ENCODE assay signal across 31 cellular contexts in genomic region chr1:4682607-4683220, GRCh38. TPM values are rescaled to one million over a fixed set of nuclear protein-coding genes. Genes with fewer than 3 reads are reported as not detected.
"Had no signal": no experiment of that assay in that cellular context is flagged by ENCODE, and none has a peak within 500 bp of the region (broad histone marks: within the 10 kb centered on the region; RNA-seq: fewer than 3 reads in every experiment).

No MANE protein-coding gene starts in this region.

- H3K27ac Mint-ChIP-seq: activated CD4-positive, alpha-beta T cell treated with anti-CD3 and anti-CD28 coated beads, Interleukin-2, amount 10 ng/mL, durations not matched to agents 7 days and 5 days; activated CD8-positive, alpha-beta T cell treated with anti-CD3 and anti-CD28 coated beads, Interleukin-2, amount 10 ng/mL, durations not matched to agents 7 days and 5 days; activated naive CD4-positive, alpha-beta T cell treated with anti-CD3 and anti-CD28 coated beads for 36 hours; activated naive CD4-positive, alpha-beta T cell treated with anti-CD3 and anti-CD28 coated beads, Interleukin-2, amount 50 U/mL, for 72 hours; activated naive CD8-positive, alpha-beta T cell treated with anti-CD3 and anti-CD28 coated beads, Interleukin-2, amount 50 U/mL, for 24 hours; activated T-cell treated with anti-CD3 and anti-CD28 coated beads, Interleukin-2, amount 50 U/mL, for 24 hours; T-helper 1 cell treated with Interleukin-12 subunit alpha and Interleukin-12 subunit beta and Interleukin-4 antibody, amounts not matched to agents 30 μg/mL and 1 μg/mL, for 36 hours; T-helper 2 cell treated with Interferon-gamma antibody and Interleukin-4, amounts not matched to agents 5 μg/mL and 100 μg/mL, for 36 hours had no signal

- H3K27me3 Mint-ChIP-seq: activated CD4-positive, alpha-beta T cell treated with anti-CD3 and anti-CD28 coated beads, Interleukin-2, amount 10 ng/mL, durations not matched to agents 7 days and 5 days had no signal

- H3K4me1 ChIP-seq: Peyer's patch, SJSA1 had no signal

- H3K36me3 ChIP-seq: brain microvascular endothelial cell, cardiac muscle cell, Peyer's patch, SJSA1 had no signal

- H3K9me3 ChIP-seq: SK-N-SH had no signal

- H3K4me1 Mint-ChIP-seq: activated CD4-positive, alpha-beta T cell treated with anti-CD3 and anti-CD28 coated beads, Interleukin-2, amount 10 ng/mL, durations not matched to agents 7 days and 5 days; activated naive CD8-positive, alpha-beta T cell treated with anti-CD3 and anti-CD28 coated beads, Interleukin-2, amount 50 U/mL, for 24 hours had no signal

- H3K9me3 Mint-ChIP-seq: T-helper 1 cell treated with Interleukin-12 subunit alpha and Interleukin-12 subunit beta and Interleukin-4 antibody, amounts not matched to agents 30 μg/mL and 1 μg/mL, for 36 hours had no signal

- H3K27ac ChIP-seq: brain microvascular endothelial cell, cardiac muscle cell, Peyer's patch, SJSA1 had no signal

- H3K27me3 ChIP-seq: brain microvascular endothelial cell, cardiac muscle cell, Peyer's patch, SJSA1 had no signal

- FAIRE-seq: TTC549 had no signal

- DNase-seq: activated CD4-positive, alpha-beta T cell treated with anti-CD3 and anti-CD28 coated beads, Interleukin-2, amount 10 ng/mL, durations not matched to agents 7 days and 5 days; activated CD4-positive, alpha-beta T cell treated with anti-CD3 and anti-CD28 coated beads, Interleukin-2, amount 50 U/mL, for 48 hours; activated CD8-positive, alpha-beta T cell treated with anti-CD3 and anti-CD28 coated beads, Interleukin-2, amount 10 ng/mL, durations not matched to agents 7 days and 5 days; activated gamma-delta T cell treated with Interleukin-2 at 50 U/mL for 16 hours; activated naive CD4-positive, alpha-beta T cell treated with anti-CD3 and anti-CD28 coated beads for 36 hours; activated naive CD8-positive, alpha-beta T cell treated with anti-CD3 and anti-CD28 coated beads, Interleukin-2, amount 50 U/mL, for 24 hours; activated T-cell treated with anti-CD3 and anti-CD28 coated beads, Interleukin-2, amount 50 U/mL, for 24 hours; aorta; brain microvascular endothelial cell; Karpas-422; KBM-7; NCI-H1105; NCI-H1417 treated with DMSO at 0.1 percent for 48 hours; NCI-H1930; NCI-H2081 treated with DMSO at 0.1 percent for 48 hours; NCI-H226; NCI-H446 treated with DMSO at 0.1 percent for 48 hours; NCI-H524; NCI-H69; PC-3; Peyer's patch; RPMI8226; SHP77 treated with DMSO at 0.1 percent for 48 hours; SK-N-SH had no signal

- H3K4me3 ChIP-seq: cardiac muscle cell, Peyer's patch, SJSA1 had no signal

- H3K4me3 Mint-ChIP-seq: activated CD4-positive, alpha-beta T cell treated with anti-CD3 and anti-CD28 coated beads, Interleukin-2, amount 10 ng/mL, durations not matched to agents 7 days and 5 days; activated CD8-positive, alpha-beta T cell treated with anti-CD3 and anti-CD28 coated beads, Interleukin-2, amount 10 ng/mL, durations not matched to agents 7 days and 5 days; activated naive CD4-positive, alpha-beta T cell treated with anti-CD3 and anti-CD28 coated beads for 36 hours; activated naive CD8-positive, alpha-beta T cell treated with anti-CD3 and anti-CD28 coated beads, Interleukin-2, amount 50 U/mL, for 24 hours; activated T-cell treated with anti-CD3 and anti-CD28 coated beads, Interleukin-2, amount 50 U/mL, for 24 hours; T-helper 1 cell treated with Interleukin-12 subunit alpha and Interleukin-12 subunit beta and Interleukin-4 antibody, amounts not matched to agents 30 μg/mL and 1 μg/mL, for 36 hours; T-helper 2 cell treated with Interferon-gamma antibody and Interleukin-4, amounts not matched to agents 5 μg/mL and 100 μg/mL, for 36 hours had no signal

RNA-seq across cellular contexts. Expression of gene AJAP1, which starts 28.3 kb away (rescaled TPM):
- total RNA-seq: activated CD4-positive, alpha-beta T cell treated with anti-CD3 and anti-CD28 coated beads, Interleukin-2, amount 10 ng/mL, durations not matched to agents 7 days and 5 days; activated CD8-positive, alpha-beta T cell treated with anti-CD3 and anti-CD28 coated beads, Interleukin-2, amount 10 ng/mL, durations not matched to agents 7 days and 5 days; cardiac muscle cell; MCF 10A; PC-3; SJSA1 had no signal
